16 cellular contexts compared by ENCODE assay signal in genomic region chr4:15150636-15151432, GRCh38.
DNase-seq lines count a peak whose midpoint lies in the region; ATAC-seq and TF ChIP-seq lines count a peak whose summit lies in the region.
"Had no signal": no experiment of that assay in that cellular context is flagged by ENCODE, and none has a peak within 500 bp of the region (broad histone marks: within the 10 kb centered on the region; RNA-seq: fewer than 3 reads in every experiment).

No MANE protein-coding gene starts in this region.

- H3K23ac ChIP-seq in IMR-90 (ENCODE audit: low read depth, low read length), result no peak overlapping the region

- H4K5ac ChIP-seq in IMR-90 (ENCODE audit: low read depth, low read length), result peak overlapping the region; percentile 91

- in situ Hi-C loops in IMR-90 (cut with MboI; ENCODE audit: low sequenced_read_pairs), result no loop called here

- no peak for TF ChIP-seq POLR2A in IMR-90 (IDR thresholded peaks at IDR 0.05; ENCODE audit: low read depth, low read length)

- intact Hi-C loops in IMR-90 (cut with micrococcal nuclease), result no loop called here

- H3K27me3 Mint-ChIP-seq in glutamatergic neuron (ENCODE audit: unreplicated experiment), result no peaks in the 10 kb centered on the region

- H3K36me3 Mint-ChIP-seq in glutamatergic neuron (ENCODE audit: unreplicated experiment), result peaks cover 4% of the 10 kb centered on the region
- H3K36me3 Mint-ChIP-seq: CD14-positive monocyte had no signal

- POLR2A ChIA-PET in IMR-90 (lab: Charles Lee; ENCODE audit: unreplicated experiment), result no interaction called here

- 100% methylated on average over 1 of the region's 3 CpGs; no CpG with 5 or more reads in 1 of the 2 experiments for whole genome bisulfite sequencing in IMR-90 (ENCODE audit: extremely low coverage in 2 of 2, insufficient read length in 1 of 2), 2 experiments

- no peaks in the 10 kb centered on the region for H4K20me1 ChIP-seq in IMR-90 (ENCODE audit: insufficient read depth, low read length)

- peak overlapping the region; percentile 91 for H2BK20ac ChIP-seq in IMR-90 (ENCODE audit: low read depth, low read length)

- H3K27ac ChIP-seq in IMR-90 (ENCODE audit: insufficient read depth, low read length) (peak overlapping the region; percentile 88; the same call in 1 of the 2 replicates), angular gyrus (ENCODE audit: low read depth, low read length) (peak overlapping the region; percentile 95), substantia nigra (ENCODE audit: low read depth, low read length, poor library complexity, severe bottlenecking) (peak overlapping the region; percentile 91)

- peak overlapping the region; percentile 95 for H2BK120ac ChIP-seq in IMR-90 (ENCODE audit: low read depth, low read length)

- H3K4ac ChIP-seq in IMR-90 (ENCODE audit: low read depth, low read length), result peak overlapping the region; percentile 88

- no peak overlapping the region for H3K14ac ChIP-seq in IMR-90 (replicated peaks; ENCODE audit: low read depth, low read length)

- H3K56ac ChIP-seq in IMR-90 (ENCODE audit: extremely low read depth, insufficient read depth, low read length), result no peak overlapping the region

- peak overlapping the region; percentile 37 for H3K4me3 Mint-ChIP-seq in glutamatergic neuron (ENCODE audit: unreplicated experiment)

- no peak overlapping the region for H2AK9ac ChIP-seq in IMR-90 (replicated peaks; ENCODE audit: low read depth, low read length, poor library complexity)

- no peak overlapping the region for H3K4me3 ChIP-seq in IMR-90 (ENCODE audit: insufficient read depth, low read depth, low read length)
- H3K4me3 ChIP-seq: cardiac muscle cell had no signal

- peak overlapping the region; percentile 13 for H2AFZ ChIP-seq in IMR-90 (replicated peaks; ENCODE audit: low read length, poor library complexity)

- H3K9ac ChIP-seq in IMR-90 (ENCODE audit: low read depth, low read length), result no peak overlapping the region

- peaks cover 38% of the 10 kb centered on the region for H3K4me1 Mint-ChIP-seq in glutamatergic neuron (ENCODE audit: low read depth, unreplicated experiment)

- BruUV-seq in IMR-90 (replicated peaks; lab: Mats Ljungman, UMichigan), result no TSS peak

- peak overlapping the region; percentile 68; the same call in 2 of the 3 replicates for H2BK15ac ChIP-seq in IMR-90 (ENCODE audit: low read depth, low read length)

- no peak for TF ChIP-seq RAD21 in IMR-90 (IDR thresholded peaks at IDR 0.05; ENCODE audit: low read length)

- H2BK5ac ChIP-seq in IMR-90 (ENCODE audit: low read depth, low read length, poor library complexity, severe bottlenecking), result no peak overlapping the region

- no peak overlapping the region for H3K4me2 ChIP-seq in IMR-90 (ENCODE audit: low read depth, low read length)

- peak overlapping the region; percentile 67 for H3K27ac Mint-ChIP-seq in glutamatergic neuron (ENCODE audit: unreplicated experiment)
- H3K27ac Mint-ChIP-seq: activated T-cell treated with anti-CD3 and anti-CD28 coated beads, Interleukin-2, amount 50 U/mL, for 72 hours had no signal

- TF ChIP-seq CTCF in IMR-90 (conservative IDR thresholded peaks at IDR 0.05; ENCODE audit: low read depth, low read length) (no peak), glutamatergic neuron (IDR thresholded peaks at IDR 0.05; ENCODE audit: partially characterized antibody, unreplicated experiment) (no peak)

- ATAC-seq in IMR-90 (ENCODE audit: low read depth) (no peak), GM21737 (IDR thresholded peaks at IDR 0.05; ENCODE audit: unreplicated experiment) (no peak)

- H4K8ac ChIP-seq in IMR-90 (ENCODE audit: low read depth in 2 of 2, low read length in 2 of 2), result peak overlapping the region; percentile 87 to 95; a peak in 3 of 4 replicates

- CTCF ChIA-PET in IMR-90 (lab: Yijun Ruan, JAX), result interaction anchor here (0.5 to 0.6 kb wide), 2 partner anchors 21 to 127 kb away, joined by 3 read pairs; no protein-coding TSS in a partner anchor

- H3K27me3 ChIP-seq in IMR-90 (ENCODE audit: control insufficient read depth, insufficient read depth, low read length), result no peaks in the 10 kb centered on the region
- H3K27me3 ChIP-seq: cardiac muscle cell had no signal

- H3K9me1 ChIP-seq in IMR-90 (ENCODE audit: insufficient read depth, low read length), result peaks cover 12% of the 10 kb centered on the region

- H3K18ac ChIP-seq in IMR-90 (ENCODE audit: low read depth, low read length), result peak overlapping the region; percentile 58

- dilution Hi-C loops in IMR-90 (cut with HindIII; ENCODE audit: low sequenced_read_pairs, unreplicated experiment), result no loop called here

- peaks cover 4% of the 10 kb centered on the region for H3K9me3 Mint-ChIP-seq in glutamatergic neuron (ENCODE audit: unreplicated experiment)

- peak overlapping the region; percentile 88 for H4K91ac ChIP-seq in IMR-90 (ENCODE audit: insufficient read depth, low read depth, low read length)

- peak overlapping the region; percentile 75; the same call in 1 of the 2 replicates for H2AK5ac ChIP-seq in IMR-90 (ENCODE audit: low read depth, low read length)

- no peak for DNase-seq in IMR-90
- no peak for DNase-seq in glutamatergic neuron
- peak in 2 of 49 donors; percentile 10 to 40 for DNase-seq in substantia nigra (lab: John Stamatoyannopoulos, UW)
- DNase-seq in epidermal melanocyte (ENCODE audit: insufficient read length, low spot score), result no peak
- no peak for DNase-seq in NCI-H2081 treated with DMSO at 0.1 percent for 48 hours (lab: John Stamatoyannopoulos, UW)
- DNase-seq: activated CD4-positive, alpha-beta T cell treated with anti-CD3 and anti-CD28 coated beads, Interleukin-2, amount 50 U/mL, for 48 hours; activated T-cell treated with anti-CD3 and anti-CD28 coated beads, Interleukin-2, amount 50 U/mL, for 72 hours; DMS79; foreskin fibroblast; NCI-H1694; NK-92 treated with Interleukin-12 subunit alpha and Interleukin-12 subunit beta, amount 100 ng/mL, for 24 hours; stimulated activated CD4-positive, alpha-beta T cell treated with anti-CD3 and anti-CD28 coated beads, Interleukin-1b, Interleukin-23, amount 100 ng/mL, for 48 hours had no signal

- H3K79me1 ChIP-seq in IMR-90 (ENCODE audit: low read depth in 1 of 2, low read length in 2 of 2), result no peaks in the 10 kb centered on the region

- H3K9me3 ChIP-seq in IMR-90 (ENCODE audit: control insufficient read depth, insufficient read depth, low read length), result no peaks in the 10 kb centered on the region

- H3K4me1 ChIP-seq in IMR-90 (ENCODE audit: control insufficient read depth, insufficient read depth, low read length), result peaks cover 13% of the 10 kb centered on the region

- H3K36me3 ChIP-seq in IMR-90 (ENCODE audit: control insufficient read depth, insufficient read depth, low read length), result no peaks in the 10 kb centered on the region
- H3K36me3 ChIP-seq: cardiac muscle cell had no signal

TF ChIP-seq in IMR-90, 13 proteins besides CTCF, POLR2A, EP300 and RAD21:
- TF ChIP-seq USF2 (IDR thresholded peaks at IDR 0.05; ENCODE audit: low read depth, low read length) (peak; percentile 32; the same call in 1 of the 2 replicates), SMC3 (IDR thresholded peaks at IDR 0.05; ENCODE audit: low read depth, low read length) (no peak), RFX5 (IDR thresholded peaks at IDR 0.05; ENCODE audit: low read depth, low read length) (no peak)
